In genomic region chr11:114090976-114091375, GRCh38 we compare ENCODE assay signal across 16 cellular contexts. TPM values are rescaled to one million over a fixed set of nuclear protein-coding genes. Genes with fewer than 3 reads are reported as not detected.
DNase-seq lines count a peak whose midpoint lies in the region; ATAC-seq, FAIRE-seq and TF ChIP-seq lines count a peak whose summit lies in the region.
"Had no signal": no experiment of that assay in that cellular context is flagged by ENCODE, and none has a peak within 500 bp of the region (broad histone marks: within the 10 kb centered on the region; RNA-seq: fewer than 3 reads in every experiment).

No MANE protein-coding gene starts in this region.

- CTCF ChIA-PET in endothelial cell of umbilical vein (lab: Charles Lee): interaction anchor here (1.5 kb wide), 1 partner anchor 55 kb away, joined by 4 read pairs; no protein-coding TSS in a partner anchor
- CTCF ChIA-PET in activated naive CD4-positive, alpha-beta T cell treated with anti-CD3 and anti-CD28 coated beads for 36 hours (lab: Charles Lee): no interaction called here

- H3K9ac ChIP-seq in Loucy (ENCODE audit: low read depth, low read length, poor library complexity, severe bottlenecking): peak overlapping the region; percentile 14
- H3K9ac ChIP-seq in endothelial cell of umbilical vein (replicated peaks; ENCODE audit: extremely low read depth, insufficient read depth, low read length): no peak overlapping the region
- H3K9ac ChIP-seq in colonic mucosa (ENCODE audit: low read depth in 2 of 2, low read length in 2 of 2): no peak overlapping the region

- H3K27ac Mint-ChIP-seq in activated naive CD4-positive, alpha-beta T cell treated with anti-CD3 and anti-CD28 coated beads for 36 hours: no peak overlapping the region
- H3K27ac Mint-ChIP-seq: activated T-cell treated with anti-CD3 and anti-CD28 coated beads, Interleukin-2, amount 50 U/mL, for 72 hours; HFFc6; stimulated activated naive CD8-positive, alpha-beta T cell treated with anti-CD3 and anti-CD28 coated beads, Interleukin-15, Interleukin-2, amounts not matched to agents 100 ng/mL and 50 ng/mL, for 24 hours had no signal

- peak overlapping the region; percentile 82 for H3K27ac ChIP-seq in 22Rv1
- peak overlapping the region; percentile 34 for H3K27ac ChIP-seq in endothelial cell of umbilical vein (ENCODE audit: insufficient read depth, low read depth, low read length)
- peak overlapping the region; percentile 99 for H3K27ac ChIP-seq in psoas muscle
- no peak overlapping the region for H3K27ac ChIP-seq in colonic mucosa

- no peaks in the 10 kb centered on the region for H4K20me1 ChIP-seq in Loucy (ENCODE audit: insufficient read depth, low read length, poor library complexity, severe bottlenecking)
- no peaks in the 10 kb centered on the region for H4K20me1 ChIP-seq in endothelial cell of umbilical vein (replicated peaks; ENCODE audit: control insufficient read depth, extremely low read depth, insufficient read depth, low read length)

- no peaks in the 10 kb centered on the region for H3K9me1 ChIP-seq in endothelial cell of umbilical vein (replicated peaks; ENCODE audit: control insufficient read depth, extremely low read depth, insufficient read depth, low read length)

- dilution Hi-C loops in endothelial cell of umbilical vein (cut with MboI; ENCODE audit: extremely low pct_ligation_motif_present, low sequenced_read_pairs): no loop called here

- no peaks in the 10 kb centered on the region for H3K27me3 Mint-ChIP-seq in activated naive CD4-positive, alpha-beta T cell treated with anti-CD3 and anti-CD28 coated beads for 36 hours (ENCODE audit: low read depth)
- H3K27me3 Mint-ChIP-seq: activated naive CD8-positive, alpha-beta T cell treated with anti-CD3 and anti-CD28 coated beads, Interleukin-2, amount 50 U/mL, for 24 hours; stimulated activated naive CD8-positive, alpha-beta T cell treated with anti-CD3 and anti-CD28 coated beads, Interleukin-15, Interleukin-2, amounts not matched to agents 100 ng/mL and 50 ng/mL, for 24 hours had no signal

- H3K4me1 ChIP-seq in Loucy (ENCODE audit: insufficient read depth, low read length, poor library complexity, severe bottlenecking) (peaks cover 59% of the 10 kb centered on the region), endothelial cell of umbilical vein (ENCODE audit: control insufficient read depth, extremely low read depth, insufficient read depth, low read length) (peaks cover 29% of the 10 kb centered on the region), psoas muscle (peaks cover 97% of the 10 kb centered on the region), colonic mucosa (peaks cover 2% of the 10 kb centered on the region)

- H3K9me2 ChIP-seq in Loucy (replicated peaks; ENCODE audit: low read depth, low read length): no peaks in the 10 kb centered on the region

- no peak for DNase-seq in endothelial cell of umbilical vein (ENCODE audit: low read depth, low spot score)
- no peak for DNase-seq in psoas muscle
- no peak for DNase-seq in colonic mucosa
- no peak for DNase-seq in activated naive CD4-positive, alpha-beta T cell treated with anti-CD3 and anti-CD28 coated beads for 36 hours
- DNase-seq in posterior vena cava (ENCODE audit: low spot score): no peak
- DNase-seq: activated CD4-positive, alpha-beta T cell treated with anti-CD3 and anti-CD28 coated beads for 1 hour; activated naive CD8-positive, alpha-beta T cell treated with anti-CD3 and anti-CD28 coated beads, Interleukin-2, amount 50 U/mL, for 24 hours; activated T-cell treated with anti-CD3 and anti-CD28 coated beads, Interleukin-2, amount 50 U/mL, for 72 hours; HFFc6; NCI-H226 had no signal

- no peak overlapping the region for H3K4me3 Mint-ChIP-seq in activated naive CD4-positive, alpha-beta T cell treated with anti-CD3 and anti-CD28 coated beads for 36 hours
- H3K4me3 Mint-ChIP-seq: activated naive CD8-positive, alpha-beta T cell treated with anti-CD3 and anti-CD28 coated beads, Interleukin-2, amount 50 U/mL, for 24 hours; activated T-cell treated with anti-CD3 and anti-CD28 coated beads, Interleukin-2, amount 50 U/mL, for 72 hours; HFFc6; stimulated activated naive CD8-positive, alpha-beta T cell treated with anti-CD3 and anti-CD28 coated beads, Interleukin-15, Interleukin-2, amounts not matched to agents 100 ng/mL and 50 ng/mL, for 24 hours had no signal

- no peak for TF ChIP-seq CTCF in 22Rv1 (IDR thresholded peaks at IDR 0.05)
- TF ChIP-seq CTCF in Loucy (conservative IDR thresholded peaks at IDR 0.05; ENCODE audit: low read length): no peak
- TF ChIP-seq CTCF in endothelial cell of umbilical vein (IDR thresholded peaks at IDR 0.05; ENCODE audit: extremely low read depth in 1 of 2, insufficient read depth in 1 of 2, low read depth in 1 of 2, low read length in 2 of 2): no peak
- no peak for TF ChIP-seq CTCF in psoas muscle (IDR thresholded peaks at IDR 0.05)
- no peak for TF ChIP-seq CTCF in colonic mucosa (IDR thresholded peaks at IDR 0.05)

- H3K36me3 Mint-ChIP-seq in activated naive CD4-positive, alpha-beta T cell treated with anti-CD3 and anti-CD28 coated beads for 36 hours (ENCODE audit: low read depth): peaks cover 1% of the 10 kb centered on the region

- TF ChIP-seq POLR2A in endothelial cell of umbilical vein (IDR thresholded peaks at IDR 0.05; ENCODE audit: low read depth, low read length): no peak

- intact Hi-C loops in endothelial cell of umbilical vein (cut with micrococcal nuclease) (loop anchor here (1.0 kb wide), 2 partner anchors 10 to 69 kb away; no protein-coding TSS in a partner anchor), psoas muscle (cut with DNase I) (no loop called here), colonic mucosa (cut with DNase I) (no loop called here), posterior vena cava (cut with DNase I) (no loop called here)
- intact Hi-C loops in activated naive CD4-positive, alpha-beta T cell treated with anti-CD3 and anti-CD28 coated beads for 36 hours (cut with micrococcal nuclease): no loop called here

- no peak overlapping the region for H2AFZ ChIP-seq in Loucy (ENCODE audit: low read length)
- H2AFZ ChIP-seq in endothelial cell of umbilical vein (ENCODE audit: low read depth, low read length): peak overlapping the region; percentile 84

- POLR2A ChIA-PET in endothelial cell of umbilical vein (lab: Charles Lee): no interaction called here

- BruUV-seq in endothelial cell of umbilical vein (replicated peaks; lab: Mats Ljungman, UMichigan): no TSS peak

- no peak for ATAC-seq in psoas muscle
- ATAC-seq in GM18907 (IDR thresholded peaks at IDR 0.05; ENCODE audit: unreplicated experiment): no peak
- ATAC-seq: activated naive CD8-positive, alpha-beta T cell treated with anti-CD3 and anti-CD28 coated beads, Interleukin-2, amount 50 U/mL, for 24 hours; activated T-cell treated with anti-CD3 and anti-CD28 coated beads, Interleukin-2, amount 50 U/mL, for 72 hours; esophagus mucosa had no signal

- H3K4me3 ChIP-seq in Loucy (ENCODE audit: low read length, poor library complexity, severe bottlenecking): no peak overlapping the region
- no peak overlapping the region for H3K4me3 ChIP-seq in endothelial cell of umbilical vein (replicated peaks in 1 of 3; ENCODE audit: insufficient read depth in 1 of 3, low read depth in 1 of 3, low read length in 3 of 3)
- H3K4me3 ChIP-seq in psoas muscle: peak overlapping the region; percentile 33
- no peak overlapping the region for H3K4me3 ChIP-seq in colonic mucosa

- H3K79me2 ChIP-seq in Loucy (ENCODE audit: insufficient read depth, low read length) (peaks cover 3% of the 10 kb centered on the region; the same call in 1 of the 2 replicates), endothelial cell of umbilical vein (ENCODE audit: control insufficient read depth, insufficient read depth, low read length) (no peaks in the 10 kb centered on the region)

- H3K9me3 Mint-ChIP-seq in activated naive CD4-positive, alpha-beta T cell treated with anti-CD3 and anti-CD28 coated beads for 36 hours: no peaks in the 10 kb centered on the region
- H3K9me3 Mint-ChIP-seq: activated naive CD8-positive, alpha-beta T cell treated with anti-CD3 and anti-CD28 coated beads, Interleukin-2, amount 50 U/mL, for 24 hours; activated T-cell treated with anti-CD3 and anti-CD28 coated beads, Interleukin-2, amount 50 U/mL, for 72 hours; HFFc6; stimulated activated naive CD8-positive, alpha-beta T cell treated with anti-CD3 and anti-CD28 coated beads, Interleukin-15, Interleukin-2, amounts not matched to agents 100 ng/mL and 50 ng/mL, for 24 hours had no signal

- 69 to 76% (median 70%) methylated on average over 10 of the region's 10 CpGs for WGBS in psoas muscle, 3 donors

- H3K27me3 ChIP-seq in Loucy (ENCODE audit: insufficient read depth, low read length, poor library complexity, severe bottlenecking) (no peaks in the 10 kb centered on the region), endothelial cell of umbilical vein (ENCODE audit: control insufficient read depth in 2 of 2, insufficient read depth in 2 of 2, low read length in 2 of 2) (no peaks in the 10 kb centered on the region), psoas muscle (ENCODE audit: insufficient read depth in 3 of 3, low read length in 2 of 3) (no peaks in the 10 kb centered on the region), colonic mucosa (no peaks in the 10 kb centered on the region)

- H3K36me3 ChIP-seq in Loucy (ENCODE audit: insufficient read depth, low read length) (no peaks in the 10 kb centered on the region), endothelial cell of umbilical vein (ENCODE audit: control insufficient read depth in 2 of 2, extremely low read depth in 1 of 2, insufficient read depth in 2 of 2, low read length in 2 of 2) (no peaks in the 10 kb centered on the region), psoas muscle (ENCODE audit: insufficient read depth in 1 of 2, low read depth in 1 of 2) (peaks cover 4 to 9% of the 10 kb centered on the region in 2 donors), colonic mucosa (no peaks in the 10 kb centered on the region)

- FAIRE-seq in endothelial cell of umbilical vein (lab: Jason Lieb, UNC): peak; percentile 8
- FAIRE-seq: bronchial epithelial cell had no signal

- peaks cover 7% of the 10 kb centered on the region for H3K4me1 Mint-ChIP-seq in activated naive CD4-positive, alpha-beta T cell treated with anti-CD3 and anti-CD28 coated beads for 36 hours (ENCODE audit: low read depth)

- no peaks in the 10 kb centered on the region for H3F3A ChIP-seq in Loucy (ENCODE audit: low read depth)

- no peak overlapping the region for H3K4me2 ChIP-seq in Loucy (ENCODE audit: low read depth, low read length, poor library complexity, severe bottlenecking)
- H3K4me2 ChIP-seq in endothelial cell of umbilical vein (ENCODE audit: insufficient read depth, low read length): peak overlapping the region; percentile 11

- H3K9me3 ChIP-seq in Loucy (ENCODE audit: insufficient read depth, low read depth, low read length) (no peaks in the 10 kb centered on the region), endothelial cell of umbilical vein (replicated peaks; ENCODE audit: control insufficient read depth, insufficient read depth, low read length) (no peaks in the 10 kb centered on the region), psoas muscle (no peaks in the 10 kb centered on the region), colonic mucosa (no peaks in the 10 kb centered on the region)

RNA-seq across cellular contexts. Expression of gene ZBTB16, which starts 31.5 kb away (rescaled TPM):
- 19.5 and 20.3 TPM in 2 replicates for total RNA-seq in endothelial cell of umbilical vein
- polyA plus RNA-seq in endothelial cell of umbilical vein: 9.8 and 16.7 TPM in 2 replicates
- 6.6 and 8.0 TPM in 2 replicates for polyA plus RNA-seq in endothelial cell of umbilical vein (2011; cell fraction: cytosol; rRNA removed)
- 25.1 and 34.1 TPM in 2 replicates for polyA plus RNA-seq in endothelial cell of umbilical vein (2011; cell fraction: nucleus; rRNA removed)
- polyA plus RNA-seq in endothelial cell of umbilical vein (2012): 2.9 and 8.0 TPM in 2 replicates
- polyA minus RNA-seq in endothelial cell of umbilical vein: 63.9 and 64.1 TPM in 2 replicates
- polyA minus RNA-seq in endothelial cell of umbilical vein (2011; cell fraction: cytosol; rRNA and poly(A)+ RNA removed): not detected
- polyA minus RNA-seq in endothelial cell of umbilical vein (2011; cell fraction: nucleus; rRNA and poly(A)+ RNA removed): 48.0 and 80.7 TPM in 2 replicates
- 100 to 1,000 TPM in 3 of 4 donors, 10 to 100 TPM in 1; 11.7 to 299 (median 183) TPM for total RNA-seq in psoas muscle
- 10 to 100 TPM; 12.0 to 89.8 (median 45.2) TPM for polyA plus RNA-seq in psoas muscle
- 10 to 100 TPM in 1 of 2 donors, 1 to 10 TPM in 1; 2.0 to 13.7 TPM for total RNA-seq in colonic mucosa
- 1 to 10 TPM; 1.5 to 2.3 TPM for total RNA-seq in activated naive CD4-positive, alpha-beta T cell treated with anti-CD3 and anti-CD28 coated beads for 36 hours
- total RNA-seq in posterior vena cava: 100 to 1,000 TPM; 188 to 208 TPM
- total RNA-seq: HFFc6 had no signal
